ENCODE assay signal across 2 cellular contexts in genomic region chr5:1660511-1660910, GRCh38.
TF ChIP-seq lines count a peak whose summit lies in the region.

No MANE protein-coding gene starts in this region.

TF ChIP-seq in SK-N-SH, 30 proteins besides CTCF, POLR2A, EP300 and RAD21 (continued from another document):
- TF ChIP-seq IRF3 (IDR thresholded peaks at IDR 0.05; ENCODE audit: low read depth, low read length): no peak
- no peak for TF ChIP-seq MEF2A (IDR thresholded peaks at IDR 0.05; ENCODE audit: borderline replicate concordance, low read depth)
- no peak for TF ChIP-seq REST (IDR thresholded peaks at IDR 0.05; ENCODE audit: low read depth, low read length)
- no peak for TF ChIP-seq NFIC (IDR thresholded peaks at IDR 0.05; ENCODE audit: borderline replicate concordance)
- no peak for TF ChIP-seq RFX5 (IDR thresholded peaks at IDR 0.05; ENCODE audit: low read length)
- no peak for TF ChIP-seq USF2 (IDR thresholded peaks at IDR 0.05; ENCODE audit: borderline replicate concordance, low read depth, low read length)
- no peak for TF ChIP-seq RCOR1 (IDR thresholded peaks at IDR 0.05; ENCODE audit: low read length)
- TF ChIP-seq PBX3 (IDR thresholded peaks at IDR 0.05): no peak

TF ChIP-seq in SK-N-SH treated with all-trans-retinoic acid at 6 μM for 48 hours, 23 proteins besides CTCF, POLR2A, EP300 and RAD21 (continued from another document):
- TF ChIP-seq TSHZ2 (CRISPR knock-in tag; IDR thresholded peaks at IDR 0.05): no peak
